10 cellular contexts compared by ENCODE assay signal in the genomic region with DNA sequence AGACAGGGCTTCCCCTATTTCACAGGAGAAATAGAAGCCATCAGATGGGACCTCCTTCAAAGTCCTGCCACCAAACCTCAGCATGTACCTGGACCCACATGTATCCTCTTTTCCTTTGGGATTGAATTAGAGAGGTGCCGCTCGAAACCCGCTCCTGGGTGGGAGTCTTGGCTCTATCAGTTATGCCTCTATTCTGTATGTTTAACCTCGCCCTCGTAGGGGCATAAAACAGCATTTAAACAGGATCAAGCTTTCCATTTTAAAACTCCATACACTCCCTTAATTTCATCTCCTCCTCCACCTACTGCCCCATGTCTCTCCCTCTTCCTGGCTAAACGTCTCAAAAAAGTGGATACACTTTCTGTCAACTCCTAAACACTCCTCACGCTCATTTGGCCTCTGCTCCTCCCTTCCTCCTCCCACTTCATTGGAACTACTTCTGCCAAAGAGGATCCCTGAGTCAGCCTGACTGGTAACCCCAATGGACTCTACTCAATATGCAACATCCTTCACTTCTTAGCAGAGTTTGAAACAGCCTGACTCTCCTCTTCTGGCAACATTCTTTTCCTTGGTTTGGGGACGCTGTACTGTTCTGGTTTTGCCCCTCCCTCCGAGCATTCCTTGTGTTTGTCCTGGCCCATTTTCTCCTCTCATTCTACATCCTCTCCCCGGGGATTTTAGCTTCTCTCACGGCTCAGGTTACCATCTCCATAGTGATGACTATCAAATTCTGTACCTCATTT. TPM values are rescaled to one million over a fixed set of nuclear protein-coding genes. Genes with fewer than 3 reads are reported as not detected.
A peak's percentile ranks its signal among the peaks of the same experiment; 100 is the strongest.
DNase-seq lines count a peak whose midpoint lies in the region; ATAC-seq and TF ChIP-seq lines count a peak whose summit lies in the region.
"Had no signal": no experiment of that assay in that cellular context is flagged by ENCODE, and none has a peak within 500 bp of the region (broad histone marks: within the 10 kb centered on the region; RNA-seq: fewer than 3 reads in every experiment).

No MANE protein-coding gene starts in this region.

- H3K4me1 ChIP-seq in heart right ventricle: peaks cover 0 to 15% (median 0%) of the 10 kb centered on the region in 9 donors
- no peaks in the 10 kb centered on the region for H3K4me1 ChIP-seq in naive thymus-derived CD4-positive, alpha-beta T cell (ENCODE audit: control insufficient read depth in 2 of 2, insufficient read depth in 2 of 2, low read length in 2 of 2)

- no peaks in the 10 kb centered on the region for H3K27me3 ChIP-seq in heart right ventricle
- H3K27me3 ChIP-seq in naive thymus-derived CD4-positive, alpha-beta T cell (ENCODE audit: control insufficient read depth in 2 of 2, insufficient read depth in 2 of 2, low read length in 2 of 2): no peaks in the 10 kb centered on the region

- H3K9me3 ChIP-seq in heart right ventricle: peaks cover 0 to 4% (median 0%) of the 10 kb centered on the region in 11 donors
- no peaks in the 10 kb centered on the region for H3K9me3 ChIP-seq in naive thymus-derived CD4-positive, alpha-beta T cell (ENCODE audit: control insufficient read depth in 2 of 3, low read length in 3 of 3)

- no peaks in the 10 kb centered on the region for H3K27me3 Mint-ChIP-seq in activated CD4-positive, alpha-beta T cell treated with anti-CD3 and anti-CD28 coated beads, Interleukin-2, amount 10 ng/mL, durations not matched to agents 24 days and 14 days
- no peaks in the 10 kb centered on the region for H3K27me3 Mint-ChIP-seq in activated T-helper 17 cell treated with anti-CD3 and anti-CD28 coated beads, Interleukin-2, amount 50 U/mL, for 72 hours
- no peaks in the 10 kb centered on the region for H3K27me3 Mint-ChIP-seq in naive thymus-derived CD4-positive, alpha-beta T cell
- H3K27me3 Mint-ChIP-seq: memory B cell had no signal

- DNase-seq in activated CD4-positive, alpha-beta T cell treated with anti-CD3 and anti-CD28 coated beads, Interleukin-2, amount 10 ng/mL, durations not matched to agents 24 days and 14 days: no peak
- no peak for DNase-seq in activated CD4-positive, alpha-beta T cell treated with anti-CD3 and anti-CD28 coated beads for 4 hours
- no peak for DNase-seq in heart right ventricle
- peak; percentile 100 for DNase-seq in smooth muscle cell of the brain vasculature (ENCODE audit: low read depth, low spot score)
- DNase-seq in naive thymus-derived CD4-positive, alpha-beta T cell: no peak
- no peak for DNase-seq in activated CD4-positive, alpha-beta T cell treated with anti-CD3 and anti-CD28 coated beads, Interleukin-2, amount 50 U/mL, for 48 hours
- DNase-seq: SHP77 had no signal

- H3K27ac Mint-ChIP-seq in activated CD4-positive, alpha-beta T cell treated with anti-CD3 and anti-CD28 coated beads, Interleukin-2, amount 10 ng/mL, durations not matched to agents 24 days and 14 days: peak overlapping the region; percentile 52
- H3K27ac Mint-ChIP-seq in activated T-helper 17 cell treated with anti-CD3 and anti-CD28 coated beads, Interleukin-2, amount 50 U/mL, for 72 hours: peak overlapping the region; percentile 6
- peak overlapping the region in 3 of 9 donors; percentile 3 to 27 (median 11) for H3K27ac Mint-ChIP-seq in naive thymus-derived CD4-positive, alpha-beta T cell
- H3K27ac Mint-ChIP-seq: memory B cell had no signal

- CTCF ChIA-PET in naive thymus-derived CD4-positive, alpha-beta T cell (lab: Charles Lee): no interaction called here

- no peaks in the 10 kb centered on the region for H3K9me3 Mint-ChIP-seq in activated CD4-positive, alpha-beta T cell treated with anti-CD3 and anti-CD28 coated beads, Interleukin-2, amount 10 ng/mL, durations not matched to agents 24 days and 14 days
- no peaks in the 10 kb centered on the region for H3K9me3 Mint-ChIP-seq in activated T-helper 17 cell treated with anti-CD3 and anti-CD28 coated beads, Interleukin-2, amount 50 U/mL, for 72 hours
- peaks cover 0 to 2% (median 0%) of the 10 kb centered on the region in 11 donors for H3K9me3 Mint-ChIP-seq in naive thymus-derived CD4-positive, alpha-beta T cell
- H3K9me3 Mint-ChIP-seq: memory B cell had no signal

- no peak overlapping the region for H3K4me3 Mint-ChIP-seq in activated CD4-positive, alpha-beta T cell treated with anti-CD3 and anti-CD28 coated beads, Interleukin-2, amount 10 ng/mL, durations not matched to agents 24 days and 14 days
- H3K4me3 Mint-ChIP-seq in activated T-helper 17 cell treated with anti-CD3 and anti-CD28 coated beads, Interleukin-2, amount 50 U/mL, for 72 hours: no peak overlapping the region
- no peak overlapping the region for H3K4me3 Mint-ChIP-seq in naive thymus-derived CD4-positive, alpha-beta T cell
- H3K4me3 Mint-ChIP-seq: memory B cell had no signal

- H3K36me3 Mint-ChIP-seq in activated CD4-positive, alpha-beta T cell treated with anti-CD3 and anti-CD28 coated beads, Interleukin-2, amount 10 ng/mL, durations not matched to agents 24 days and 14 days (ENCODE audit: low read depth): peaks cover 54% of the 10 kb centered on the region
- peaks cover 37% of the 10 kb centered on the region for H3K36me3 Mint-ChIP-seq in activated T-helper 17 cell treated with anti-CD3 and anti-CD28 coated beads, Interleukin-2, amount 50 U/mL, for 72 hours (ENCODE audit: low read depth)
- H3K36me3 Mint-ChIP-seq in naive thymus-derived CD4-positive, alpha-beta T cell: peaks cover 11 to 30% (median 25%) of the 10 kb centered on the region in 5 donors

- H3K27ac ChIP-seq in heart right ventricle: no peak overlapping the region
- no peak overlapping the region for H3K27ac ChIP-seq in naive thymus-derived CD4-positive, alpha-beta T cell (ENCODE audit: low read depth, low read length)

- peaks cover 0 to 69% (median 41%) of the 10 kb centered on the region in 9 donors for H3K36me3 ChIP-seq in heart right ventricle
- peaks cover 0 to 20% (median 0%) of the 10 kb centered on the region in 3 experiments for H3K36me3 ChIP-seq in naive thymus-derived CD4-positive, alpha-beta T cell (ENCODE audit: control insufficient read depth in 2 of 3, insufficient read depth in 3 of 3, low read length in 3 of 3)

- H3K4me3 ChIP-seq in heart right ventricle: no peak overlapping the region
- H3K4me3 ChIP-seq in naive thymus-derived CD4-positive, alpha-beta T cell (ENCODE audit: low read length): no peak overlapping the region

- POLR2A ChIA-PET in naive thymus-derived CD4-positive, alpha-beta T cell (lab: Charles Lee): no interaction called here

- peaks cover 17% of the 10 kb centered on the region for H3K4me1 Mint-ChIP-seq in activated CD4-positive, alpha-beta T cell treated with anti-CD3 and anti-CD28 coated beads, Interleukin-2, amount 10 ng/mL, durations not matched to agents 24 days and 14 days
- peaks cover 7% of the 10 kb centered on the region for H3K4me1 Mint-ChIP-seq in activated T-helper 17 cell treated with anti-CD3 and anti-CD28 coated beads, Interleukin-2, amount 50 U/mL, for 72 hours
- peaks cover 0 to 5% (median 3%) of the 10 kb centered on the region in 7 donors for H3K4me1 Mint-ChIP-seq in naive thymus-derived CD4-positive, alpha-beta T cell

- WGBS in heart right ventricle, 2 donors: 63 to 68% methylated on average over 11 of the region's 11 CpGs

- no peak for ATAC-seq in activated T-helper 17 cell treated with anti-CD3 and anti-CD28 coated beads, Interleukin-2, amount 50 U/mL, for 72 hours (replicated peaks)
- ATAC-seq in heart right ventricle (peak in 6 of 8 donors; percentile 6 to 68 (median 24)), GM21576 (IDR thresholded peaks at IDR 0.05; ENCODE audit: unreplicated experiment) (no peak)
- ATAC-seq in naive thymus-derived CD4-positive, alpha-beta T cell: no peak

- TF ChIP-seq CTCF in heart right ventricle (IDR thresholded peaks at IDR 0.05): no peak

- intact Hi-C loops in activated CD4-positive, alpha-beta T cell treated with anti-CD3 and anti-CD28 coated beads, Interleukin-2, amount 10 ng/mL, durations not matched to agents 24 days and 14 days (cut with micrococcal nuclease): no loop called here
- intact Hi-C loops in heart right ventricle (cut with DNase I): loop anchor here in 1 of 10 donors (5.0 kb wide), 1 partner anchor 40 kb away; no protein-coding TSS in a partner anchor
- intact Hi-C loops in naive thymus-derived CD4-positive, alpha-beta T cell (cut with micrococcal nuclease): no loop called here

RNA-seq across cellular contexts. Expression of a gene that starts 23.0 kb away (rescaled TPM):
- 2.9 and 3.7 TPM in 2 replicates for total RNA-seq in activated CD4-positive, alpha-beta T cell treated with anti-CD3 and anti-CD28 coated beads, Interleukin-2, amount 10 ng/mL, durations not matched to agents 24 days and 14 days
- 10 to 100 TPM in 1 of 2 donors, 1 to 10 TPM in 1; 3.8 to 14.4 TPM for total RNA-seq in activated T-helper 17 cell treated with anti-CD3 and anti-CD28 coated beads, Interleukin-2, amount 50 U/mL, for 72 hours
- 1 to 10 TPM in 9 of 10 donors, under 1 TPM in 1; 0.67 to 5.4 (median 2.5) TPM for total RNA-seq in heart right ventricle
- polyA plus RNA-seq in heart right ventricle: 1 to 10 TPM in 1 of 2 donors, under 1 TPM in 1; 0.36 to 7.6 TPM
- total RNA-seq in naive thymus-derived CD4-positive, alpha-beta T cell: 10 to 100 TPM in 4 of 5 experiments, 1 to 10 TPM in 1; 7.9 to 17.8 (median 13.2) TPM
- polyA plus RNA-seq in naive thymus-derived CD4-positive, alpha-beta T cell: under 1 TPM; 0.66 to 0.97 TPM

Comparison
In these comparisons a context has a peak if more than half of its experiments do, and no peak if none do; other contexts are left out.
1. ATAC-seq: peak in heart right ventricle (6 of 8); none in activated T-helper 17 cell treated with anti-CD3 and anti-CD28 coated beads, Interleukin-2, amount 50 U/mL, for 72 hours (single experiment), naive thymus-derived CD4-positive, alpha-beta T cell (single experiment) and GM21576 (single experiment).